1 cellular context compared by ENCODE assay signal in the genomic region with DNA sequence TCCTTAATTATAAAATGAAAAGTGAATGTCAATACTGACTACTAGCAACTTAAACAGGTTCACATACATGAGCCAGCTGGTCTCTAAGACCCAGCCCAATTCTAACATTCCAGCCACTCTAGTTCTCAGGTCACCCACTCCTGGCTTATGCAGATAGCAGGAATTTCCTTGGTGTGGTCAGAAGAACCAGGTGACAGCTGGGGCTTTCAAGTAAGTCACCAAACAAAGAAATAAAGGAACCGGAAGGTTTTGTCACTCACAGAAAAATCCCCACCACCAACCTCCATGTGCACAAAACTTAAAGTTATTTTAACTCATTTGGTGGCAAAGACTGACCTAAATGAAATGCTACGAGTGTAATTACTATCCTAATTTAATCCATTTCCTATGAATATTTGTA.
TF ChIP-seq lines count a peak whose summit lies in the region.

No MANE protein-coding gene starts in this region.

TF ChIP-seq in GM12878, 131 proteins besides CTCF, POLR2A, EP300 and RAD21 (continued from another document and continues in another):
- TF ChIP-seq SRF (IDR thresholded peaks at IDR 0.05; ENCODE audit: low read depth in 2 of 2, low read length in 2 of 2) = no peak
- TF ChIP-seq PAX8 (IDR thresholded peaks at IDR 0.05) = no peak
- TF ChIP-seq SIN3A (IDR thresholded peaks at IDR 0.05; ENCODE audit: low read depth, low read length) = no peak
- no peak for TF ChIP-seq NR2F1 (conservative IDR thresholded peaks at IDR 0.05)
- no peak for TF ChIP-seq TAF1 (IDR thresholded peaks at IDR 0.05; ENCODE audit: borderline replicate concordance, low read depth, low read length)
- no peak for TF ChIP-seq MAX (IDR thresholded peaks at IDR 0.05; ENCODE audit: low read depth, low read length)
- no peak for TF ChIP-seq NFYA (IDR thresholded peaks at IDR 0.05; ENCODE audit: borderline replicate concordance, low read depth, low read length)
- no peak for TF ChIP-seq MYB (IDR thresholded peaks at IDR 0.05; ENCODE audit: borderline replicate concordance, low read depth, low read length)
- TF ChIP-seq EED (IDR thresholded peaks at IDR 0.05; ENCODE audit: low read depth) = peak; percentile 65
- peak; percentile 74 for TF ChIP-seq IKZF1 (conservative IDR thresholded peaks at IDR 0.05)
- 0 out of 2 replicates have a peak, but pooled peaks have one; percentile 18 for TF ChIP-seq DPF2 (IDR thresholded peaks at IDR 0.05)
- TF ChIP-seq NBN (IDR thresholded peaks at IDR 0.05) = no peak
- TF ChIP-seq NFIC (IDR thresholded peaks at IDR 0.05; ENCODE audit: low read depth, low read length) = peak; percentile 73; the same call in 1 of the 2 replicates
- TF ChIP-seq, protein P1, sequence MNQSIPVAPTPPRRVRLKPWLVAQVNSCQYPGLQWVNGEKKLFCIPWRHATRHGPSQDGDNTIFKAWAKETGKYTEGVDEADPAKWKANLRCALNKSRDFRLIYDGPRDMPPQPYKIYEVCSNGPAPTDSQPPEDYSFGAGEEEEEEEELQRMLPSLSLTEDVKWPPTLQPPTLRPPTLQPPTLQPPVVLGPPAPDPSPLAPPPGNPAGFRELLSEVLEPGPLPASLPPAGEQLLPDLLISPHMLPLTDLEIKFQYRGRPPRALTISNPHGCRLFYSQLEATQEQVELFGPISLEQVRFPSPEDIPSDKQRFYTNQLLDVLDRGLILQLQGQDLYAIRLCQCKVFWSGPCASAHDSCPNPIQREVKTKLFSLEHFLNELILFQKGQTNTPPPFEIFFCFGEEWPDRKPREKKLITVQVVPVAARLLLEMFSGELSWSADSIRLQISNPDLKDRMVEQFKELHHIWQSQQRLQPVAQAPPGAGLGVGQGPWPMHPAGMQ (IDR thresholded peaks at IDR 0.05; ENCODE audit: borderline replicate concordance) = no peak
- no peak for TF ChIP-seq BACH1 (IDR thresholded peaks at IDR 0.05; ENCODE audit: borderline replicate concordance)
- no peak for TF ChIP-seq JUND (IDR thresholded peaks at IDR 0.05; ENCODE audit: low read depth, low read length)
- TF ChIP-seq RAD51 (IDR thresholded peaks at IDR 0.05) = peak; percentile 66
- TF ChIP-seq, protein P2, sequence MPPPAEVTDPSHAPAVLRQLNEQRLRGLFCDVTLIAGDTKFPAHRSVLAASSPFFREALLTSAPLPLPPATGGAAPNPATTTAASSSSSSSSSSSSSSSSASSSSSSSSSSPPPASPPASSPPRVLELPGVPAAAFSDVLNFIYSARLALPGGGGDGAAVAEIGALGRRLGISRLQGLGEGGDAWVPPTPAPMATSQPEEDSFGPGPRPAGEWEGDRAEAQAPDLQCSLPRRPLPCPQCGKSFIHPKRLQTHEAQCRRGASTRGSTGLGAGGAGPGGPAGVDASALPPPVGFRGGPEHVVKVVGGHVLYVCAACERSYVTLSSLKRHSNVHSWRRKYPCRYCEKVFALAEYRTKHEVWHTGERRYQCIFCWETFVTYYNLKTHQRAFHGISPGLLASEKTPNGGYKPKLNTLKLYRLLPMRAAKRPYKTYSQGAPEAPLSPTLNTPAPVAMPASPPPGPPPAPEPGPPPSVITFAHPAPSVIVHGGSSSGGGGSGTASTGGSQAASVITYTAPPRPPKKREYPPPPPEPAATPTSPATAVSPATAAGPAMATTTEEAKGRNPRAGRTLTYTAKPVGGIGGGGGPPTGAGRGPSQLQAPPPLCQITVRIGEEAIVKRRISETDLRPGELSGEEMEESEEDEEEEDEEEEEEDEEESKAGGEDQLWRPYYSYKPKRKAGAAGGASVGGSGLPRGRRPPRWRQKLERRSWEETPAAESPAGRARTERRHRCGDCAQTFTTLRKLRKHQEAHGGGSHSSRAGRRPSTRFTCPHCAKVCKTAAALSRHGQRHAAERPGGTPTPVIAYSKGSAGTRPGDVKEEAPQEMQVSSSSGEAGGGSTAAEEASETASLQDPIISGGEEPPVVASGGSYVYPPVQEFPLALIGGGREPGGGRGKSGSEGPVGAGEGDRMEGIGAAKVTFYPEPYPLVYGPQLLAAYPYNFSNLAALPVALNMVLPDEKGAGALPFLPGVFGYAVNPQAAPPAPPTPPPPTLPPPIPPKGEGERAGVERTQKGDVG (CRISPR knock-in tag; IDR thresholded peaks at IDR 0.05) = no peak
- no peak for TF ChIP-seq NR2C2 (IDR thresholded peaks at IDR 0.05; ENCODE audit: borderline replicate concordance, control insufficient read depth, insufficient read length, low read depth)
- peak; percentile 63 for TF ChIP-seq MTA2 (IDR thresholded peaks at IDR 0.05; ENCODE audit: low read depth)
- peak; percentile 81 for TF ChIP-seq RUNX3 (IDR thresholded peaks at IDR 0.05; ENCODE audit: low read length)
- TF ChIP-seq JUNB (IDR thresholded peaks at IDR 0.05) = peak; percentile 27; the same call in 1 of the 2 replicates
- no peak for TF ChIP-seq TARDBP (IDR thresholded peaks at IDR 0.05; ENCODE audit: borderline replicate concordance)
- 0 out of 2 replicates have a peak, but pooled peaks have one; percentile 42 for TF ChIP-seq GABPA (IDR thresholded peaks at IDR 0.05; ENCODE audit: low read depth)
- no peak for TF ChIP-seq POU2F2 (IDR thresholded peaks at IDR 0.05; ENCODE audit: borderline replicate concordance, low read depth, low read length)
- no peak for TF ChIP-seq TBL1XR1 (IDR thresholded peaks at IDR 0.05; ENCODE audit: low read depth, low read length)
- no peak for TF ChIP-seq ZSCAN29 (IDR thresholded peaks at IDR 0.05)
- TF ChIP-seq BRCA1 (IDR thresholded peaks at IDR 0.05; ENCODE audit: low read depth, low read length) = no peak
- TF ChIP-seq BHLHE40 (IDR thresholded peaks at IDR 0.05; ENCODE audit: borderline replicate concordance in 1 of 2, low read depth in 2 of 2, low read length in 1 of 2) = 0 out of 4 replicates have a peak, but pooled peaks have one; percentile 37 to 40
- no peak for TF ChIP-seq BCL3 (IDR thresholded peaks at IDR 0.05; ENCODE audit: borderline replicate concordance, insufficient read depth, low read depth, low read length, poor library complexity, severe bottlenecking)
- TF ChIP-seq IKZF2 (IDR thresholded peaks at IDR 0.05) = peak; percentile 80 to 82
- TF ChIP-seq PML (IDR thresholded peaks at IDR 0.05; ENCODE audit: low read length) = no peak
- TF ChIP-seq BCLAF1 (IDR thresholded peaks at IDR 0.05) = no peak
- no peak for TF ChIP-seq YBX1 (IDR thresholded peaks at IDR 0.05)
- no peak for TF ChIP-seq CBFB (IDR thresholded peaks at IDR 0.05; ENCODE audit: low read depth)
- TF ChIP-seq ZBED1 (IDR thresholded peaks at IDR 0.05; ENCODE audit: borderline replicate concordance) = no peak
- TF ChIP-seq TCF3 (IDR thresholded peaks at IDR 0.05; ENCODE audit: borderline replicate concordance, insufficient read depth, low read depth, low read length) = peak; percentile 75; the same call in 1 of the 2 replicates
- TF ChIP-seq YY1 (IDR thresholded peaks at IDR 0.05; ENCODE audit: low read depth, low read length) = no peak
- 0 out of 2 replicates have a peak, but pooled peaks have one; percentile 41 for TF ChIP-seq FOXM1 (IDR thresholded peaks at IDR 0.05; ENCODE audit: low read depth, low read length)
- TF ChIP-seq SMC3 (IDR thresholded peaks at IDR 0.05; ENCODE audit: borderline replicate concordance, low read length) = no peak
- no peak for TF ChIP-seq HDAC6 (IDR thresholded peaks at IDR 0.05; ENCODE audit: unreplicated experiment)
- TF ChIP-seq CHD1 (IDR thresholded peaks at IDR 0.05; ENCODE audit: low read depth, low read length) = no peak
- no peak; the same call in 1 of the 2 replicates for TF ChIP-seq ATF7 (IDR thresholded peaks at IDR 0.05; ENCODE audit: low read depth)
- TF ChIP-seq KAT2A (conservative IDR thresholded peaks at IDR 0.05; ENCODE audit: control insufficient read depth, low read depth, low read length) = no peak
- TF ChIP-seq ZNF687 (IDR thresholded peaks at IDR 0.05) = 0 out of 2 replicates have a peak, but pooled peaks have one; percentile 21
- TF ChIP-seq, protein P3, sequence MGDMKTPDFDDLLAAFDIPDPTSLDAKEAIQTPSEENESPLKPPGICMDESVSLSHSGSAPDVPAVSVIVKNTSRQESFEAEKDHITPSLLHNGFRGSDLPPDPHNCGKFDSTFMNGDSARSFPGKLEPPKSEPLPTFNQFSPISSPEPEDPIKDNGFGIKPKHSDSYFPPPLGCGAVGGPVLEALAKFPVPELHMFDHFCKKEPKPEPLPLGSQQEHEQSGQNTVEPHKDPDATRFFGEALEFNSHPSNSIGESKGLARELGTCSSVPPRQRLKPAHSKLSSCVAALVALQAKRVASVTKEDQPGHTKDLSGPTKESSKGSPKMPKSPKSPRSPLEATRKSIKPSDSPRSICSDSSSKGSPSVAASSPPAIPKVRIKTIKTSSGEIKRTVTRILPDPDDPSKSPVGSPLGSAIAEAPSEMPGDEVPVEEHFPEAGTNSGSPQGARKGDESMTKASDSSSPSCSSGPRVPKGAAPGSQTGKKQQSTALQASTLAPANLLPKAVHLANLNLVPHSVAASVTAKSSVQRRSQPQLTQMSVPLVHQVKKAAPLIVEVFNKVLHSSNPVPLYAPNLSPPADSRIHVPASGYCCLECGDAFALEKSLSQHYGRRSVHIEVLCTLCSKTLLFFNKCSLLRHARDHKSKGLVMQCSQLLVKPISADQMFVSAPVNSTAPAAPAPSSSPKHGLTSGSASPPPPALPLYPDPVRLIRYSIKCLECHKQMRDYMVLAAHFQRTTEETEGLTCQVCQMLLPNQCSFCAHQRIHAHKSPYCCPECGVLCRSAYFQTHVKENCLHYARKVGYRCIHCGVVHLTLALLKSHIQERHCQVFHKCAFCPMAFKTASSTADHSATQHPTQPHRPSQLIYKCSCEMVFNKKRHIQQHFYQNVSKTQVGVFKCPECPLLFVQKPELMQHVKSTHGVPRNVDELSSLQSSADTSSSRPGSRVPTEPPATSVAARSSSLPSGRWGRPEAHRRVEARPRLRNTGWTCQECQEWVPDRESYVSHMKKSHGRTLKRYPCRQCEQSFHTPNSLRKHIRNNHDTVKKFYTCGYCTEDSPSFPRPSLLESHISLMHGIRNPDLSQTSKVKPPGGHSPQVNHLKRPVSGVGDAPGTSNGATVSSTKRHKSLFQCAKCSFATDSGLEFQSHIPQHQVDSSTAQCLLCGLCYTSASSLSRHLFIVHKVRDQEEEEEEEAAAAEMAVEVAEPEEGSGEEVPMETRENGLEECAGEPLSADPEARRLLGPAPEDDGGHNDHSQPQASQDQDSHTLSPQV (IDR thresholded peaks at IDR 0.05) = no peak
- no peak for TF ChIP-seq ETV6 (conservative IDR thresholded peaks at IDR 0.05 in 1 of 2, IDR thresholded peaks at IDR 0.05 in 1 of 2; ENCODE audit: borderline replicate concordance in 1 of 2, low read depth in 1 of 2)
- TF ChIP-seq SP1 (IDR thresholded peaks at IDR 0.05; ENCODE audit: low read depth, low read length) = no peak
- no peak for TF ChIP-seq KDM1A (IDR thresholded peaks at IDR 0.05; ENCODE audit: borderline replicate concordance)
- TF ChIP-seq WRNIP1 (IDR thresholded peaks at IDR 0.05; ENCODE audit: borderline replicate concordance, low read depth, low read length) = no peak
- no peak for TF ChIP-seq NR2C1 (IDR thresholded peaks at IDR 0.05)
- no peak for TF ChIP-seq POLR2AphosphoS2 (IDR thresholded peaks at IDR 0.05; ENCODE audit: low read depth, low read length)
